1 cellular context compared by ENCODE assay signal in the genomic region with DNA sequence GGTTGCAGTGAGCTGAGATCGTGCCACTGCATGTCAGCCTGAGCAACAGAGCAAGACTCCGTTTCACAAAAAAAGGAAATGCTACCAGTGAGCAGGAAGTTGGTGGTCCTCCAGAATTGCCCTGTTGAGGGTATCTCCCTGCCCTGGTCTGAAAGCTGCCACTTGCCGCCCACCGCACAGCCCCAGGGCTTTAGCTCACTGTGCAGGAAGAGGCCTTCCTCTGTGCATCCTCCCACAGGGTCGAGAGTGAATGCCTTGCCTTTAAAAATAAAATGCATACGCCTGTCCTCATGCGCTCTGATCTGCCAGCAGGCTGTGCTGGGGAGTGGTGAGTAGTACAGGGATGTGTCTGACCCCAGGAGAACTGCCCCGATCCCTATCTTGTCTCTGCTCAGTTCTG.
TF ChIP-seq lines count a peak whose summit lies in the region.

No MANE protein-coding gene starts in this region.

TF ChIP-seq in WTC11, 78 proteins besides CTCF, POLR2A, EP300 and RAD21 (continued from another document):
- TF ChIP-seq AFF4 (CRISPR knock-in tag; IDR thresholded peaks at IDR 0.05; ENCODE audit: borderline replicate concordance) (no peak), NFATC4 (CRISPR knock-in tag; IDR thresholded peaks at IDR 0.05) (no peak), ZNF232 (CRISPR knock-in tag; IDR thresholded peaks at IDR 0.05) (no peak), NR1H2 (CRISPR knock-in tag; IDR thresholded peaks at IDR 0.05) (no peak), CBFB (CRISPR knock-in tag; IDR thresholded peaks at IDR 0.05; ENCODE audit: low read depth) (no peak), KAT7 (CRISPR knock-in tag; IDR thresholded peaks at IDR 0.05; ENCODE audit: borderline replicate concordance) (no peak)
TF ChIP-seq in WTC11: peak in this region for 0.
